In genomic region chr5:57054135-57054534, GRCh38 we compare ENCODE assay signal across 16 cellular contexts.
A peak's percentile ranks its signal among the peaks of the same experiment; 100 is the strongest.
DNase-seq lines count a peak whose midpoint lies in the region; ATAC-seq, FAIRE-seq and TF ChIP-seq lines count a peak whose summit lies in the region.
"Had no signal": no experiment of that assay in that cellular context is flagged by ENCODE, and none has a peak within 500 bp of the region (broad histone marks: within the 10 kb centered on the region; RNA-seq: fewer than 3 reads in every experiment).

No MANE protein-coding gene starts in this region.

- TF ChIP-seq CTCF in A549 (IDR thresholded peaks at IDR 0.05) (no peak), Peyer's patch (IDR thresholded peaks at IDR 0.05) (no peak), transverse colon (IDR thresholded peaks at IDR 0.05) (no peak)

- in situ Hi-C loops in transverse colon (cut with MboI; ENCODE audit: low pct_ligation_motif_present in 1 of 4, low pct_unique_long_range_greater_than_20kb in 1 of 4, low sequenced_read_pairs in 3 of 4): no loop called here

- POLR2A ChIA-PET in A549 (lab: Yijun Ruan, JAX): no interaction called here

- FAIRE-seq in A549 (lab: Jason Lieb, UNC): no peak

- CTCF ChIA-PET in A549 (lab: Yijun Ruan, JAX): interaction anchor here (1.0 to 1.5 kb wide), 2 partner anchors 9 to 84 kb away, joined by 3 to 8 read pairs; no protein-coding TSS in a partner anchor

- DNase-seq in A549 (ENCODE audit: low read depth in 1 of 2, low spot score in 1 of 2): no peak
- no peak for DNase-seq in Peyer's patch
- DNase-seq in left colon: no peak
- no peak for DNase-seq in transverse colon
- no peak for DNase-seq in activated CD4-positive, alpha-beta T cell treated with anti-CD3 and anti-CD28 coated beads, Interleukin-2, amount 50 U/mL, for 1 hour
- DNase-seq in SIG-M5 (lab: John Stamatoyannopoulos, UW): no peak
- DNase-seq: 8988T; Calu3; CD8-positive, alpha-beta T cell; DMS79 treated with DMSO at 0.1 percent for 48 hours; GF-D8; GOT3; H7 had no signal

- H3K4me2 ChIP-seq in A549: no peak overlapping the region
- H3K4me2 ChIP-seq: BLaER1 treated with 17β-estradiol and CSF1 and Interleukin-3, amounts not matched to agents 10 nM and 100 nM had no signal

- H3K27me3 ChIP-seq in Peyer's patch (no peaks in the 10 kb centered on the region), transverse colon (no peaks in the 10 kb centered on the region)
- H3K27me3 ChIP-seq: BLaER1 treated with 17β-estradiol and CSF1 and Interleukin-3, amounts not matched to agents 10 nM and 100 nM had no signal

- no peaks in the 10 kb centered on the region for H3K4me1 ChIP-seq in A549
- H3K4me1 ChIP-seq in Peyer's patch: peaks cover 0 to 9% (median 3%) of the 10 kb centered on the region in 4 donors
- peaks cover 0 to 31% (median 11%) of the 10 kb centered on the region in 4 donors for H3K4me1 ChIP-seq in transverse colon

- intact Hi-C loops in left colon (cut with DNase I, micrococcal nuclease): no loop called here
- intact Hi-C loops in transverse colon (cut with DNase I; ENCODE audit: low total_unique reads): no loop called here

- H3K4me3 ChIP-seq in A549 (no peak overlapping the region), Peyer's patch (no peak overlapping the region), transverse colon (no peak overlapping the region)
- H3K4me3 ChIP-seq: BLaER1 treated with 17β-estradiol and CSF1 and Interleukin-3, amounts not matched to agents 10 nM and 100 nM had no signal

- TF ChIP-seq POLR2A in A549 (IDR thresholded peaks at IDR 0.05; ENCODE audit: low read length) (no peak), Peyer's patch (IDR thresholded peaks at IDR 0.05) (no peak), transverse colon (IDR thresholded peaks at IDR 0.05) (no peak)

- H3K9me3 ChIP-seq in A549: no peaks in the 10 kb centered on the region
- H3K9me3 ChIP-seq in Peyer's patch: no peaks in the 10 kb centered on the region
- no peaks in the 10 kb centered on the region for H3K9me3 ChIP-seq in transverse colon
- H3K9me3 ChIP-seq: BLaER1 treated with 17β-estradiol and CSF1 and Interleukin-3, amounts not matched to agents 10 nM and 100 nM had no signal

- TF ChIP-seq EP300 in A549 (IDR thresholded peaks at IDR 0.05): no peak
- TF ChIP-seq EP300 in transverse colon (IDR thresholded peaks at IDR 0.05; ENCODE audit: low read depth): no peak

- no peak for TF ChIP-seq RAD21 in A549 (conservative IDR thresholded peaks at IDR 0.05 in 1 of 2, IDR thresholded peaks at IDR 0.05 in 1 of 2)

- no peak overlapping the region for H3K27ac ChIP-seq in A549
- peak overlapping the region in 3 of 4 donors; percentile 59 to 89 (median 84) for H3K27ac ChIP-seq in Peyer's patch
- peak overlapping the region; percentile 67 to 85 (median 83) for H3K27ac ChIP-seq in transverse colon
- H3K27ac ChIP-seq: BLaER1 treated with 17β-estradiol and CSF1 and Interleukin-3, amounts not matched to agents 10 nM and 100 nM had no signal

- ATAC-seq in A549: no peak
- ATAC-seq in left colon: peak; percentile 40
- no peak for ATAC-seq in HG03108 (IDR thresholded peaks at IDR 0.05; ENCODE audit: unreplicated experiment)
- ATAC-seq: CD8-positive, alpha-beta T cell; HCT116 had no signal

- H3K36me3 ChIP-seq in Peyer's patch: no peaks in the 10 kb centered on the region
- no peaks in the 10 kb centered on the region for H3K36me3 ChIP-seq in transverse colon
- H3K36me3 ChIP-seq: BLaER1 treated with 17β-estradiol and CSF1 and Interleukin-3, amounts not matched to agents 10 nM and 100 nM had no signal

TF ChIP-seq in A549, 52 proteins besides CTCF, POLR2A, EP300 and RAD21:
- TF ChIP-seq MAFK (IDR thresholded peaks at IDR 0.05; ENCODE audit: partially characterized antibody) (peak; percentile 64), REST (IDR thresholded peaks at IDR 0.05) (no peak)
TF ChIP-seq in A549: peak in this region for 1.

Comparison
In these comparisons a context has a peak if more than half of its experiments do, and no peak if none do; other contexts are left out.
1. H3K27ac ChIP-seq: peak in Peyer's patch (3 of 4) and transverse colon (4 of 4); none in A549 (0 of 2).